ENCODE assay signal across 2 cellular contexts in the genomic region with DNA sequence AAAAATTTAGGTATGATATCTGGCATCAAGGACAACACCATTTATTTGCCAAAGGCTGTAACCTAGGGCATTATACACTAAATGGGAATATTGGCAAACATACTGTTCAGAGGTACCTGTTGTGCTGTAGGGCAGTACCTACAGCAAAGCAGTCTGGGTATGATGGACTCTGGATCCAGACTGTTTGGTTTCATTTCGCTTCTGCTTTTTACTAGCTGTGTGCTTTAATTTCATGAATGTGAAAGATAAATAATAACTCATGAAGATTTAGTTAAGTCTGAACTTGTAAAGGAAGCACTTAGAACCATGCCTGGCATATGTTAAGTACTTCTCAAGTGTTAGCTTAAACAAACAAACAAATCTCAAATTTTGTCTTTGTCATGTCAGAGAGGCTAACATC.
A peak's percentile ranks its signal among the peaks of the same experiment; 100 is the strongest.
TF ChIP-seq lines count a peak whose summit lies in the region.

No MANE protein-coding gene starts in this region.

TF ChIP-seq in GM12878, 131 proteins besides CTCF, POLR2A, EP300 and RAD21 (continued from another document):
- TF ChIP-seq PML (IDR thresholded peaks at IDR 0.05; ENCODE audit: low read length) = 0 out of 2 replicates have a peak, but pooled peaks have one; percentile 41
- TF ChIP-seq, protein P1, sequence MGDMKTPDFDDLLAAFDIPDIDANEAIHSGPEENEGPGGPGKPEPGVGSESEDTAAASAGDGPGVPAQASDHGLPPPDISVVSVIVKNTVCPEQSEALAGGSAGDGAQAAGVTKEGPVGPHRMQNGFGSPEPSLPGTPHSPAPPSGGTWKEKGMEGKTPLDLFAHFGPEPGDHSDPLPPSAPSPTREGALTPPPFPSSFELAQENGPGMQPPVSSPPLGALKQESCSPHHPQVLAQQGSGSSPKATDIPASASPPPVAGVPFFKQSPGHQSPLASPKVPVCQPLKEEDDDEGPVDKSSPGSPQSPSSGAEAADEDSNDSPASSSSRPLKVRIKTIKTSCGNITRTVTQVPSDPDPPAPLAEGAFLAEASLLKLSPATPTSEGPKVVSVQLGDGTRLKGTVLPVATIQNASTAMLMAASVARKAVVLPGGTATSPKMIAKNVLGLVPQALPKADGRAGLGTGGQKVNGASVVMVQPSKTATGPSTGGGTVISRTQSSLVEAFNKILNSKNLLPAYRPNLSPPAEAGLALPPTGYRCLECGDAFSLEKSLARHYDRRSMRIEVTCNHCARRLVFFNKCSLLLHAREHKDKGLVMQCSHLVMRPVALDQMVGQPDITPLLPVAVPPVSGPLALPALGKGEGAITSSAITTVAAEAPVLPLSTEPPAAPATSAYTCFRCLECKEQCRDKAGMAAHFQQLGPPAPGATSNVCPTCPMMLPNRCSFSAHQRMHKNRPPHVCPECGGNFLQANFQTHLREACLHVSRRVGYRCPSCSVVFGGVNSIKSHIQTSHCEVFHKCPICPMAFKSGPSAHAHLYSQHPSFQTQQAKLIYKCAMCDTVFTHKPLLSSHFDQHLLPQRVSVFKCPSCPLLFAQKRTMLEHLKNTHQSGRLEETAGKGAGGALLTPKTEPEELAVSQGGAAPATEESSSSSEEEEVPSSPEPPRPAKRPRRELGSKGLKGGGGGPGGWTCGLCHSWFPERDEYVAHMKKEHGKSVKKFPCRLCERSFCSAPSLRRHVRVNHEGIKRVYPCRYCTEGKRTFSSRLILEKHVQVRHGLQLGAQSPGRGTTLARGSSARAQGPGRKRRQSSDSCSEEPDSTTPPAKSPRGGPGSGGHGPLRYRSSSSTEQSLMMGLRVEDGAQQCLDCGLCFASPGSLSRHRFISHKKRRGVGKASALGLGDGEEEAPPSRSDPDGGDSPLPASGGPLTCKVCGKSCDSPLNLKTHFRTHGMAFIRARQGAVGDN (IDR thresholded peaks at IDR 0.05) = peak; percentile 94
- TF ChIP-seq, protein P2, sequence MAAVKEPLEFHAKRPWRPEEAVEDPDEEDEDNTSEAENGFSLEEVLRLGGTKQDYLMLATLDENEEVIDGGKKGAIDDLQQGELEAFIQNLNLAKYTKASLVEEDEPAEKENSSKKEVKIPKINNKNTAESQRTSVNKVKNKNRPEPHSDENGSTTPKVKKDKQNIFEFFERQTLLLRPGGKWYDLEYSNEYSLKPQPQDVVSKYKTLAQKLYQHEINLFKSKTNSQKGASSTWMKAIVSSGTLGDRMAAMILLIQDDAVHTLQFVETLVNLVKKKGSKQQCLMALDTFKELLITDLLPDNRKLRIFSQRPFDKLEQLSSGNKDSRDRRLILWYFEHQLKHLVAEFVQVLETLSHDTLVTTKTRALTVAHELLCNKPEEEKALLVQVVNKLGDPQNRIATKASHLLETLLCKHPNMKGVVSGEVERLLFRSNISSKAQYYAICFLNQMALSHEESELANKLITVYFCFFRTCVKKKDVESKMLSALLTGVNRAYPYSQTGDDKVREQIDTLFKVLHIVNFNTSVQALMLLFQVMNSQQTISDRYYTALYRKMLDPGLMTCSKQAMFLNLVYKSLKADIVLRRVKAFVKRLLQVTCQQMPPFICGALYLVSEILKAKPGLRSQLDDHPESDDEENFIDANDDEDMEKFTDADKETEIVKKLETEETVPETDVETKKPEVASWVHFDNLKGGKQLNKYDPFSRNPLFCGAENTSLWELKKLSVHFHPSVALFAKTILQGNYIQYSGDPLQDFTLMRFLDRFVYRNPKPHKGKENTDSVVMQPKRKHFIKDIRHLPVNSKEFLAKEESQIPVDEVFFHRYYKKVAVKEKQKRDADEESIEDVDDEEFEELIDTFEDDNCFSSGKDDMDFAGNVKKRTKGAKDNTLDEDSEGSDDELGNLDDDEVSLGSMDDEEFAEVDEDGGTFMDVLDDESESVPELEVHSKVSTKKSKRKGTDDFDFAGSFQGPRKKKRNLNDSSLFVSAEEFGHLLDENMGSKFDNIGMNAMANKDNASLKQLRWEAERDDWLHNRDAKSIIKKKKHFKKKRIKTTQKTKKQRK (IDR thresholded peaks at IDR 0.05; ENCODE audit: low read depth, low read length) = no peak
- peak; percentile 50; the same call in 1 of the 2 replicates for TF ChIP-seq TAF1 (IDR thresholded peaks at IDR 0.05; ENCODE audit: borderline replicate concordance, low read depth, low read length)
- TF ChIP-seq, protein P3, sequence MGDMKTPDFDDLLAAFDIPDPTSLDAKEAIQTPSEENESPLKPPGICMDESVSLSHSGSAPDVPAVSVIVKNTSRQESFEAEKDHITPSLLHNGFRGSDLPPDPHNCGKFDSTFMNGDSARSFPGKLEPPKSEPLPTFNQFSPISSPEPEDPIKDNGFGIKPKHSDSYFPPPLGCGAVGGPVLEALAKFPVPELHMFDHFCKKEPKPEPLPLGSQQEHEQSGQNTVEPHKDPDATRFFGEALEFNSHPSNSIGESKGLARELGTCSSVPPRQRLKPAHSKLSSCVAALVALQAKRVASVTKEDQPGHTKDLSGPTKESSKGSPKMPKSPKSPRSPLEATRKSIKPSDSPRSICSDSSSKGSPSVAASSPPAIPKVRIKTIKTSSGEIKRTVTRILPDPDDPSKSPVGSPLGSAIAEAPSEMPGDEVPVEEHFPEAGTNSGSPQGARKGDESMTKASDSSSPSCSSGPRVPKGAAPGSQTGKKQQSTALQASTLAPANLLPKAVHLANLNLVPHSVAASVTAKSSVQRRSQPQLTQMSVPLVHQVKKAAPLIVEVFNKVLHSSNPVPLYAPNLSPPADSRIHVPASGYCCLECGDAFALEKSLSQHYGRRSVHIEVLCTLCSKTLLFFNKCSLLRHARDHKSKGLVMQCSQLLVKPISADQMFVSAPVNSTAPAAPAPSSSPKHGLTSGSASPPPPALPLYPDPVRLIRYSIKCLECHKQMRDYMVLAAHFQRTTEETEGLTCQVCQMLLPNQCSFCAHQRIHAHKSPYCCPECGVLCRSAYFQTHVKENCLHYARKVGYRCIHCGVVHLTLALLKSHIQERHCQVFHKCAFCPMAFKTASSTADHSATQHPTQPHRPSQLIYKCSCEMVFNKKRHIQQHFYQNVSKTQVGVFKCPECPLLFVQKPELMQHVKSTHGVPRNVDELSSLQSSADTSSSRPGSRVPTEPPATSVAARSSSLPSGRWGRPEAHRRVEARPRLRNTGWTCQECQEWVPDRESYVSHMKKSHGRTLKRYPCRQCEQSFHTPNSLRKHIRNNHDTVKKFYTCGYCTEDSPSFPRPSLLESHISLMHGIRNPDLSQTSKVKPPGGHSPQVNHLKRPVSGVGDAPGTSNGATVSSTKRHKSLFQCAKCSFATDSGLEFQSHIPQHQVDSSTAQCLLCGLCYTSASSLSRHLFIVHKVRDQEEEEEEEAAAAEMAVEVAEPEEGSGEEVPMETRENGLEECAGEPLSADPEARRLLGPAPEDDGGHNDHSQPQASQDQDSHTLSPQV (IDR thresholded peaks at IDR 0.05) = peak; percentile 10; the same call in 1 of the 2 replicates
- TF ChIP-seq RUNX3 (IDR thresholded peaks at IDR 0.05; ENCODE audit: low read length) = 0 out of 2 replicates have a peak, but pooled peaks have one; percentile 11

TF ChIP-seq in SK-N-SH treated with all-trans-retinoic acid at 6 μM for 48 hours, 23 proteins besides CTCF, POLR2A, EP300 and RAD21 (continued from another document):
- TF ChIP-seq TCF4 (CRISPR knock-in tag; IDR thresholded peaks at IDR 0.05; ENCODE audit: borderline replicate concordance) (no peak), TOX (CRISPR knock-in tag; IDR thresholded peaks at IDR 0.05; ENCODE audit: borderline replicate concordance) (no peak), SNAI2 (CRISPR knock-in tag; IDR thresholded peaks at IDR 0.05) (no peak), ARNTL (CRISPR knock-in tag; IDR thresholded peaks at IDR 0.05; ENCODE audit: borderline replicate concordance, low read depth) (no peak), CSDC2 (CRISPR knock-in tag; IDR thresholded peaks at IDR 0.05) (no peak), ZC3H10 (CRISPR knock-in tag; IDR thresholded peaks at IDR 0.05) (no peak), ISL1 (CRISPR knock-in tag; IDR thresholded peaks at IDR 0.05) (no peak)
- TF ChIP-seq, protein P4, sequence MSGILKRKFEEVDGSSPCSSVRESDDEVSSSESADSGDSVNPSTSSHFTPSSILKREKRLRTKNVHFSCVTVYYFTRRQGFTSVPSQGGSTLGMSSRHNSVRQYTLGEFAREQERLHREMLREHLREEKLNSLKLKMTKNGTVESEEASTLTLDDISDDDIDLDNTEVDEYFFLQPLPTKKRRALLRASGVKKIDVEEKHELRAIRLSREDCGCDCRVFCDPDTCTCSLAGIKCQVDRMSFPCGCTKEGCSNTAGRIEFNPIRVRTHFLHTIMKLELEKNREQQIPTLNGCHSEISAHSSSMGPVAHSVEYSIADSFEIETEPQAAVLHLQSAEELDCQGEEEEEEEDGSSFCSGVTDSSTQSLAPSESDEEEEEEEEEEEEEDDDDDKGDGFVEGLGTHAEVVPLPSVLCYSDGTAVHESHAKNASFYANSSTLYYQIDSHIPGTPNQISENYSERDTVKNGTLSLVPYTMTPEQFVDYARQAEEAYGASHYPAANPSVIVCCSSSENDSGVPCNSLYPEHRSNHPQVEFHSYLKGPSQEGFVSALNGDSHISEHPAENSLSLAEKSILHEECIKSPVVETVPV (CRISPR knock-in tag; IDR thresholded peaks at IDR 0.05) = no peak
- TF ChIP-seq, protein P5, sequence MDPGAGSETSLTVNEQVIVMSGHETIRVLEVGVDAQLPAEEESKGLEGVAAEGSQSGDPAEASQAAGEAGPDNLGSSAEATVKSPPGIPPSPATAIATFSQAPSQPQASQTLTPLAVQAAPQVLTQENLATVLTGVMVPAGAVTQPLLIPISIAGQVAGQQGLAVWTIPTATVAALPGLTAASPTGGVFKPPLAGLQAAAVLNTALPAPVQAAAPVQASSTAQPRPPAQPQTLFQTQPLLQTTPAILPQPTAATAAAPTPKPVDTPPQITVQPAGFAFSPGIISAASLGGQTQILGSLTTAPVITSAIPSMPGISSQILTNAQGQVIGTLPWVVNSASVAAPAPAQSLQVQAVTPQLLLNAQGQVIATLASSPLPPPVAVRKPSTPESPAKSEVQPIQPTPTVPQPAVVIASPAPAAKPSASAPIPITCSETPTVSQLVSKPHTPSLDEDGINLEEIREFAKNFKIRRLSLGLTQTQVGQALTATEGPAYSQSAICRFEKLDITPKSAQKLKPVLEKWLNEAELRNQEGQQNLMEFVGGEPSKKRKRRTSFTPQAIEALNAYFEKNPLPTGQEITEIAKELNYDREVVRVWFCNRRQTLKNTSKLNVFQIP (CRISPR knock-in tag; IDR thresholded peaks at IDR 0.05; ENCODE audit: borderline replicate concordance, low read depth) = no peak
- TF ChIP-seq, protein P6, sequence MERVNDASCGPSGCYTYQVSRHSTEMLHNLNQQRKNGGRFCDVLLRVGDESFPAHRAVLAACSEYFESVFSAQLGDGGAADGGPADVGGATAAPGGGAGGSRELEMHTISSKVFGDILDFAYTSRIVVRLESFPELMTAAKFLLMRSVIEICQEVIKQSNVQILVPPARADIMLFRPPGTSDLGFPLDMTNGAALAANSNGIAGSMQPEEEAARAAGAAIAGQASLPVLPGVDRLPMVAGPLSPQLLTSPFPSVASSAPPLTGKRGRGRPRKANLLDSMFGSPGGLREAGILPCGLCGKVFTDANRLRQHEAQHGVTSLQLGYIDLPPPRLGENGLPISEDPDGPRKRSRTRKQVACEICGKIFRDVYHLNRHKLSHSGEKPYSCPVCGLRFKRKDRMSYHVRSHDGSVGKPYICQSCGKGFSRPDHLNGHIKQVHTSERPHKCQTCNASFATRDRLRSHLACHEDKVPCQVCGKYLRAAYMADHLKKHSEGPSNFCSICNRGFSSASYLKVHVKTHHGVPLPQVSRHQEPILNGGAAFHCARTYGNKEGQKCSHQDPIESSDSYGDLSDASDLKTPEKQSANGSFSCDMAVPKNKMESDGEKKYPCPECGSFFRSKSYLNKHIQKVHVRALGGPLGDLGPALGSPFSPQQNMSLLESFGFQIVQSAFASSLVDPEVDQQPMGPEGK (CRISPR knock-in tag; IDR thresholded peaks at IDR 0.05; ENCODE audit: borderline replicate concordance) = no peak
- TF ChIP-seq, protein P7, sequence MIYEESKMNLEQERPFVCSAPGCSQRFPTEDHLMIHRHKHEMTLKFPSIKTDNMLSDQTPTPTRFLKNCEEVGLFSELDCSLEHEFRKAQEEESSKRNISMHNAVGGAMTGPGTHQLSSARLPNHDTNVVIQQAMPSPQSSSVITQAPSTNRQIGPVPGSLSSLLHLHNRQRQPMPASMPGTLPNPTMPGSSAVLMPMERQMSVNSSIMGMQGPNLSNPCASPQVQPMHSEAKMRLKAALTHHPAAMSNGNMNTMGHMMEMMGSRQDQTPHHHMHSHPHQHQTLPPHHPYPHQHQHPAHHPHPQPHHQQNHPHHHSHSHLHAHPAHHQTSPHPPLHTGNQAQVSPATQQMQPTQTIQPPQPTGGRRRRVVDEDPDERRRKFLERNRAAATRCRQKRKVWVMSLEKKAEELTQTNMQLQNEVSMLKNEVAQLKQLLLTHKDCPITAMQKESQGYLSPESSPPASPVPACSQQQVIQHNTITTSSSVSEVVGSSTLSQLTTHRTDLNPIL (CRISPR knock-in tag; IDR thresholded peaks at IDR 0.05; ENCODE audit: low read depth) = no peak
